29 cellular contexts compared by ENCODE assay signal in genomic region chr21:35326677-35327076, GRCh38.
A peak's percentile ranks its signal among the peaks of the same experiment; 100 is the strongest.
DNase-seq lines count a peak whose midpoint lies in the region.
"Had no signal": no experiment of that assay in that cellular context is flagged by ENCODE, and none has a peak within 500 bp of the region (broad histone marks: within the 10 kb centered on the region; RNA-seq: fewer than 3 reads in every experiment).

No MANE protein-coding gene starts in this region.

- H3K4me3 ChIP-seq in skeletal muscle cell (ENCODE audit: low read depth, low read length) = no peak overlapping the region
- H3K4me3 ChIP-seq: gastrocnemius medialis, left ventricle myocardium inferior had no signal

- peak; percentile 11 for DNase-seq in DMS 273 (lab: John Stamatoyannopoulos, UW; ENCODE audit: unreplicated experiment)
- DNase-seq in H4 (ENCODE audit: low spot score) = peak; percentile 50
- peak; percentile 94 for DNase-seq in fibroblast of gingiva (ENCODE audit: low read depth)
- DNase-seq in skeletal muscle cell (ENCODE audit: low read depth) = peak; percentile 51
- no peak for DNase-seq in NCI-H187 (lab: John Stamatoyannopoulos, UW)
- DNase-seq in activated CD4-positive, CD25-positive, alpha-beta regulatory T cell treated with anti-CD3 and anti-CD28 coated beads, Interleukin-2, amount 50 U/mL, for 72 hours = no peak
- DNase-seq in superior temporal gyrus (ENCODE audit: extremely low spot score) = no peak
- DNase-seq: activated CD4-positive, alpha-beta T cell treated with anti-CD3 and anti-CD28 coated beads, Interleukin-2, amount 10 ng/mL, durations not matched to agents 7 days and 5 days; activated T-cell treated with anti-CD3 and anti-CD28 coated beads, Interleukin-2, amount 50 U/mL, for 72 hours; AML-193; aorta; caudate nucleus; CD8-positive, alpha-beta memory T cell; gastrocnemius medialis; H9; hippocampal formation; immature natural killer cell; left ventricle myocardium inferior; naive thymus-derived CD4-positive, alpha-beta T cell; NCI-H1092 treated with DMSO at 0.1 percent for 48 hours; NCI-H2029 treated with DMSO at 0.1 percent for 48 hours; NCI-H446 treated with DMSO at 0.1 percent for 48 hours; occipital lobe; PC-3; retina; stimulated activated CD4-positive, alpha-beta T cell treated with anti-CD3 and anti-CD28 coated beads, Interleukin-12 subunit alpha, Interleukin-12 subunit beta, amount 100 ng/mL, for 4 hours; stimulated activated CD4-positive, alpha-beta T cell treated with anti-CD3 and anti-CD28 coated beads, Interleukin-4, amount 100 ng/mL, for 24 hours; stimulated activated naive B cell treated with anti-CD40 and anti-IgM and Interleukin-4, amounts not matched to agents 10 μg/mL and 1 μg/mL and 100 μg/mL, for 72 hours; WERI-Rb-1 had no signal

Comparison
In these comparisons a context has a peak if more than half of its experiments do, and no peak if none do; other contexts are left out.
1. DNase-seq: peak in DMS 273 (single experiment), H4 (single experiment), fibroblast of gingiva (single experiment) and skeletal muscle cell (single experiment); none in NCI-H187 (0 of 2), activated CD4-positive, CD25-positive, alpha-beta regulatory T cell treated with anti-CD3 and anti-CD28 coated beads, Interleukin-2, amount 50 U/mL, for 72 hours (single experiment) and superior temporal gyrus (single experiment).